ENCODE assay signal across 27 cellular contexts in genomic region chr1:4411862-4412261, GRCh38.
"Had no signal": no experiment of that assay in that cellular context is flagged by ENCODE, and none has a peak within 500 bp of the region (broad histone marks: within the 10 kb centered on the region; RNA-seq: fewer than 3 reads in every experiment).

No MANE protein-coding gene starts in this region.

- H3K9me3 ChIP-seq: ascending aorta, body of pancreas, SJCRH30 had no signal

- H3K4me1 ChIP-seq: ascending aorta, body of pancreas, SJCRH30 had no signal

- DNase-seq: activated CD4-positive, alpha-beta T cell treated with anti-CD3 and anti-CD28 coated beads for 48 hours; activated CD4-positive, alpha-beta T cell treated with anti-CD3 and anti-CD28 coated beads, Interleukin-2, amount 50 U/mL, for 4 hours; activated CD4-positive, CD25-positive, alpha-beta regulatory T cell treated with anti-CD3 and anti-CD28 coated beads, Interleukin-2, amount 50 U/mL, for 72 hours; activated CD8-positive, alpha-beta memory T cell treated with anti-CD3 and anti-CD28 coated beads, Interleukin-2, amount 50 U/mL, for 48 hours; activated CD8-positive, alpha-beta T cell treated with anti-CD3 and anti-CD28 coated beads, Interleukin-2, amount 10 ng/mL, durations not matched to agents 7 days and 5 days; activated effector memory CD4-positive, alpha-beta T cell treated with Interleukin-2 at 50 U/mL for 16 hours; activated naive CD4-positive, alpha-beta T cell; activated T-cell treated with anti-CD3 and anti-CD28 coated beads, Interleukin-2, amount 50 U/mL, for 1 hour; amniotic stem cell; body of pancreas; NCI-H1048; NCI-H146; NCI-H187 treated with DMSO at 0.1 percent for 48 hours; NCI-H2107; NCI-H2171 treated with DMSO at 0.1 percent for 48 hours; NCI-H226; NCI-H510A; NCI-H526 treated with DMSO at 0.1 percent for 48 hours; NCI-H82; OCI-M1; Right ventricle myocardium superior; RPMI8226; SJCRH30; SW 1271 had no signal

- H3K27me3 ChIP-seq: ascending aorta, body of pancreas, cardiac muscle cell had no signal

- H3K36me3 ChIP-seq: ascending aorta, cardiac muscle cell, SJCRH30 had no signal

- H3K27ac ChIP-seq: ascending aorta, body of pancreas, cardiac muscle cell, KMS-11, SJCRH30 had no signal

- H3K4me3 ChIP-seq: ascending aorta, body of pancreas, cardiac muscle cell, SJCRH30 had no signal
